In the genomic region with DNA sequence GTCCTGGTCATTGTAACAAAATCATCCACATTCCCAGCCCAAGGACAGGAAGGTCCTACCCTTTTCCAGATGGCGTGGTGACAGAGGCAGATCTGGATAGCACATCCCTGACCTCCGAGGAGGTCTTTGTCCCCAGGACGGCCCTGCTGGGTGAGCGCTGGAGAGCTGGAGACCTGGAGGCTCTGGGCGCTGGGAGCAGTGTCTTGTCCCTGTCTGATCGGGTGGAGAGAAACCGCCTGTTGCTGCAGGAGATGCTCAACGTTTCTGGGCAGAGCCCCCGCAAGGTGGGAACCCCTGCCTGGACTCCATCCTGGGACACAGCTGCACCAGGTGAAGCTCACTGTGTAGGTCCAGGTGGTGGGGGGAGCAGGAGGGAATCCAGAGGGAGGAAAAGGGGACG, we compare ENCODE assay signal across 1 cellular context.
A peak's percentile ranks its signal among the peaks of the same experiment; 100 is the strongest.
TF ChIP-seq lines count a peak whose summit lies in the region.

No MANE protein-coding gene starts in this region.

TF ChIP-seq in K562, 482 proteins besides CTCF, POLR2A, EP300 and RAD21 (continued from another document):
- TF ChIP-seq ZNF398 (CRISPR knock-in tag; IDR thresholded peaks at IDR 0.05) (no peak), TEAD4 (IDR thresholded peaks at IDR 0.05; ENCODE audit: low read length) (no peak), TEAD4 (CRISPR knock-in tag; IDR thresholded peaks at IDR 0.05; ENCODE audit: borderline replicate concordance) (no peak), ZBTB33 (CRISPR knock-in tag; IDR thresholded peaks at IDR 0.05) (0 out of 2 replicates have a peak, but pooled peaks have one; percentile 2)
